ENCODE assay signal across 23 cellular contexts in the genomic region with DNA sequence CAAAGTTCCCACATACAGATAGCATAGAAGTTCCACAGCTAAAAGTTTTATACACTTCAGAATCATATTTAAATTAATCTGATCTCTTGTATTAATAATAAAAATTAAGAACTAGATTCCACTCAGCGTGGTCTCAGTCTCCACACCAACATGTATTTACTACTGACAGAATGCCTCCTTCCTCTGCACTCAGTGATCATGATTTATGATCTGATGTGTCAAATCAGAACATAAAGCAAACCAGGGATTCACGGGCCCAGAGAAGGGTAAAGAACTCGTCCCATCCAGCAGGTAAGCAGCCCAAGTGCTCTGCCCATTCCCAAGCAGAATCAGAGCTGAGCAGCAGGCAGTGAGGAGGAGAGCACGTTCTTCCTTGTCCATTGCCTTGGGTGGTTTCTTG. TPM values are rescaled to one million over a fixed set of nuclear protein-coding genes. Genes with fewer than 3 reads are reported as not detected.
DNase-seq lines count a peak whose midpoint lies in the region; ATAC-seq, FAIRE-seq and TF ChIP-seq lines count a peak whose summit lies in the region.
"Had no signal": no experiment of that assay in that cellular context is flagged by ENCODE, and none has a peak within 500 bp of the region (broad histone marks: within the 10 kb centered on the region; RNA-seq: fewer than 3 reads in every experiment).

No MANE protein-coding gene starts in this region.

- peaks cover 7% of the 10 kb centered on the region for H3K4me1 Mint-ChIP-seq in GM23338
- H3K4me1 Mint-ChIP-seq: B cell had no signal

- no peaks in the 10 kb centered on the region for H4K20me1 ChIP-seq in GM23338 (replicated peaks; ENCODE audit: insufficient read depth)
- H4K20me1 ChIP-seq: BLaER1 treated with 17β-estradiol and CSF1 and Interleukin-3, amounts not matched to agents 10 nM and 100 nM had no signal

- no peak overlapping the region for H3K27ac Mint-ChIP-seq in GM23338
- H3K27ac Mint-ChIP-seq: B cell; CD4-positive, alpha-beta T cell; CD8-positive, alpha-beta T cell had no signal

- intact Hi-C loops in thyroid gland (cut with DNase I): no loop called here
- intact Hi-C loops in adrenal gland (cut with DNase I): no loop called here

- H2AFZ ChIP-seq in GM23338: peak overlapping the region; percentile 38

- H3K27ac ChIP-seq in GM23338 (ENCODE audit: low read depth) (no peak overlapping the region), thyroid gland (no peak overlapping the region), adrenal gland (no peak overlapping the region)
- H3K27ac ChIP-seq: 22Rv1; A549; BLaER1 treated with 17β-estradiol and CSF1 and Interleukin-3, amounts not matched to agents 10 nM and 100 nM; C4-2B had no signal

- H3K27me3 Mint-ChIP-seq in GM23338 (ENCODE audit: insufficient read depth, low read depth, poor library complexity): peaks cover 2% of the 10 kb centered on the region

- no peaks in the 10 kb centered on the region for H3K36me3 Mint-ChIP-seq in GM23338 (ENCODE audit: low read depth)
- H3K36me3 Mint-ChIP-seq: CD8-positive, alpha-beta T cell had no signal

- TF ChIP-seq POLR2A in thyroid gland (IDR thresholded peaks at IDR 0.05) (no peak), adrenal gland (IDR thresholded peaks at IDR 0.05) (no peak)

- H3K4me2 ChIP-seq in GM23338: no peak overlapping the region
- H3K4me2 ChIP-seq: A549; BLaER1 treated with 17β-estradiol and CSF1 and Interleukin-3, amounts not matched to agents 10 nM and 100 nM had no signal

- no peak overlapping the region for H3K4me3 Mint-ChIP-seq in GM23338
- H3K4me3 Mint-ChIP-seq: B cell; CD4-positive, alpha-beta T cell; CD8-positive, alpha-beta T cell had no signal

- H3K27me3 ChIP-seq in GM23338 (ENCODE audit: insufficient read depth) (no peaks in the 10 kb centered on the region), bronchial epithelial cell (ENCODE audit: control insufficient read depth, insufficient read depth, low read length) (no peaks in the 10 kb centered on the region), thyroid gland (no peaks in the 10 kb centered on the region), adrenal gland (no peaks in the 10 kb centered on the region)
- H3K27me3 ChIP-seq: BLaER1 treated with 17β-estradiol and CSF1 and Interleukin-3, amounts not matched to agents 10 nM and 100 nM had no signal

- no peaks in the 10 kb centered on the region for H3K36me3 ChIP-seq in GM23338 (ENCODE audit: insufficient read depth)
- no peaks in the 10 kb centered on the region for H3K36me3 ChIP-seq in bronchial epithelial cell (ENCODE audit: control insufficient read depth, insufficient read depth, low read length)
- H3K36me3 ChIP-seq in thyroid gland: no peaks in the 10 kb centered on the region
- no peaks in the 10 kb centered on the region for H3K36me3 ChIP-seq in adrenal gland (replicated peaks in 1 of 2)
- H3K36me3 ChIP-seq: BLaER1 treated with 17β-estradiol and CSF1 and Interleukin-3, amounts not matched to agents 10 nM and 100 nM had no signal

- WGBS in thyroid gland, 2 donors: 42 to 46% methylated on average over 4 of the region's 4 CpGs
- 59 to 84% (median 71%) methylated on average over 4 of the region's 4 CpGs for WGBS in adrenal gland, 4 donors

- CTCF ChIA-PET in HEK293T (lab: Yijun Ruan, JAX): interaction anchor here (0.7 kb wide), 1 partner anchor 928 kb away, joined by 3 read pairs; no protein-coding TSS in a partner anchor

- H3F3A ChIP-seq in GM23338 (replicated peaks; ENCODE audit: low read depth): no peaks in the 10 kb centered on the region

- ATAC-seq in GM23338 (no peak), GM19351 (IDR thresholded peaks at IDR 0.05; ENCODE audit: unreplicated experiment) (no peak)
- ATAC-seq: A549; CD8-positive, alpha-beta T cell had no signal

- no peaks in the 10 kb centered on the region for H3K79me2 ChIP-seq in GM23338 (replicated peaks; ENCODE audit: insufficient read depth)

- H3K9me3 ChIP-seq in thyroid gland (no peaks in the 10 kb centered on the region), adrenal gland (replicated peaks in 1 of 3) (no peaks in the 10 kb centered on the region)
- H3K9me3 ChIP-seq: A549; BLaER1 treated with 17β-estradiol and CSF1 and Interleukin-3, amounts not matched to agents 10 nM and 100 nM; Caco-2 had no signal

- TF ChIP-seq CTCF in GM23338 (conservative IDR thresholded peaks at IDR 0.05; ENCODE audit: low read depth in 2 of 2) (no peak), bronchial epithelial cell (IDR thresholded peaks at IDR 0.05; ENCODE audit: insufficient read depth, low read length, severe bottlenecking) (no peak), thyroid gland (IDR thresholded peaks at IDR 0.05) (no peak), adrenal gland (IDR thresholded peaks at IDR 0.05) (no peak)

- POLR2A ChIA-PET in HEK293T (lab: Yijun Ruan, JAX): no interaction called here

- H3K4me3 ChIP-seq in GM23338: no peak overlapping the region
- H3K4me3 ChIP-seq in bronchial epithelial cell (ENCODE audit: low read depth, low read length): no peak overlapping the region
- no peak overlapping the region for H3K4me3 ChIP-seq in thyroid gland (replicated peaks in 1 of 3)
- H3K4me3 ChIP-seq in adrenal gland: no peak overlapping the region
- H3K4me3 ChIP-seq: A549; BLaER1 treated with 17β-estradiol and CSF1 and Interleukin-3, amounts not matched to agents 10 nM and 100 nM had no signal

- H3K4me1 ChIP-seq in GM23338 (ENCODE audit: insufficient read depth) (no peaks in the 10 kb centered on the region), thyroid gland (peaks cover 11 to 32% of the 10 kb centered on the region in 2 donors), adrenal gland (replicated peaks in 1 of 2) (peaks cover 3% of the 10 kb centered on the region in 2 donors)
- H3K4me1 ChIP-seq: A549; BLaER1 treated with 17β-estradiol and CSF1 and Interleukin-3, amounts not matched to agents 10 nM and 100 nM; Caco-2 had no signal

- no peaks in the 10 kb centered on the region for H3K9me3 Mint-ChIP-seq in GM23338
- H3K9me3 Mint-ChIP-seq: CD4-positive, alpha-beta T cell; CD8-positive, alpha-beta T cell had no signal

- DNase-seq in GM23338 (ENCODE audit: low spot score): no peak
- DNase-seq in HEK293T (ENCODE audit: extremely low spot score): no peak
- DNase-seq in bronchial epithelial cell (ENCODE audit: low read depth): no peak
- peak; percentile 28 to 39 for DNase-seq in thyroid gland
- no peak for DNase-seq in inferior parietal cortex (ENCODE audit: extremely low spot score)
- no peak for DNase-seq in adrenal gland
- DNase-seq: AML-193; Caco-2; CD4-positive, alpha-beta T cell; CD8-positive, alpha-beta T cell; DMS 273 treated with DMSO at 0.1 percent for 48 hours; DMS153; DMS79 treated with DMSO at 0.1 percent for 48 hours; GF-D8 had no signal

- no peaks in the 10 kb centered on the region for H3K9me2 ChIP-seq in GM23338 (ENCODE audit: insufficient read depth)

- FAIRE-seq in bronchial epithelial cell (lab: Jason Lieb, UNC): peak; percentile 55
- FAIRE-seq: A549, G401.6, GM12891, GM19239 had no signal

TF ChIP-seq in GM23338, 12 proteins besides CTCF, POLR2A, EP300 and RAD21:
- TF ChIP-seq CREB1 (CRISPR knock-in tag; IDR thresholded peaks at IDR 0.05; ENCODE audit: low read depth): no peak
- no peak for TF ChIP-seq POLR2AphosphoS5 (IDR thresholded peaks at IDR 0.05; ENCODE audit: low read depth)
- TF ChIP-seq ZNF331 (CRISPR knock-in tag; IDR thresholded peaks at IDR 0.05; ENCODE audit: low read depth): no peak

TF ChIP-seq in HEK293T, 16 proteins besides CTCF, POLR2A, EP300 and RAD21:
- no peak for TF ChIP-seq FOXK2 (IDR thresholded peaks at IDR 0.05)
- no peak for TF ChIP-seq ARNT (IDR thresholded peaks at IDR 0.05)
- no peak for TF ChIP-seq TARDBP (IDR thresholded peaks at IDR 0.05)
- no peak for TF ChIP-seq SUZ12 (IDR thresholded peaks at IDR 0.05)
- TF ChIP-seq FOXA1 (IDR thresholded peaks at IDR 0.05): no peak
- TF ChIP-seq, protein P1, sequence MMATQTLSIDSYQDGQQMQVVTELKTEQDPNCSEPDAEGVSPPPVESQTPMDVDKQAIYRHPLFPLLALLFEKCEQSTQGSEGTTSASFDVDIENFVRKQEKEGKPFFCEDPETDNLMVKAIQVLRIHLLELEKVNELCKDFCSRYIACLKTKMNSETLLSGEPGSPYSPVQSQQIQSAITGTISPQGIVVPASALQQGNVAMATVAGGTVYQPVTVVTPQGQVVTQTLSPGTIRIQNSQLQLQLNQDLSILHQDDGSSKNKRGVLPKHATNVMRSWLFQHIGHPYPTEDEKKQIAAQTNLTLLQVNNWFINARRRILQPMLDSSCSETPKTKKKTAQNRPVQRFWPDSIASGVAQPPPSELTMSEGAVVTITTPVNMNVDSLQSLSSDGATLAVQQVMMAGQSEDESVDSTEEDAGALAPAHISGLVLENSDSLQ (IDR thresholded peaks at IDR 0.05): peak; percentile 56

RNA-seq across cellular contexts. Expression of gene ATRN, which starts 14.2 kb away (rescaled TPM):
- total RNA-seq in GM23338 (2014; rRNA removed; shearing (Covaris generic)): 14.7 and 18.3 TPM in 2 replicates
- polyA plus RNA-seq in GM23338 (2016; fragmentation: Nextera tagmentation; extraction: Ambion mirVana): 2.0 and 2.2 TPM in 2 replicates
- 50.0 and 55.0 TPM in 2 replicates for total RNA-seq in bronchial epithelial cell
- 10 to 100 TPM; 43.0 to 81.8 (median 61.4) TPM for total RNA-seq in thyroid gland
- total RNA-seq in adrenal gland: 10 to 100 TPM; 42.5 to 74.8 (median 56.2) TPM
- polyA plus RNA-seq in adrenal gland: 10 to 100 TPM in 1 of 3 donors, 1 to 10 TPM in 2; 6.2 to 81.1 (median 6.4) TPM

RNA-seq across cellular contexts. Expression of gene DNAAF9, which starts 49.2 kb away (rescaled TPM):
- 4.8 and 5.0 TPM in 2 replicates for total RNA-seq in GM23338 (2014; rRNA removed; shearing (Covaris generic))
- polyA plus RNA-seq in GM23338 (2016; fragmentation: Nextera tagmentation; extraction: Ambion mirVana): 2.2 and 2.4 TPM in 2 replicates
- 5.5 and 6.7 TPM in 2 replicates for total RNA-seq in bronchial epithelial cell
- 10 to 100 TPM; 18.0 to 29.8 (median 22.5) TPM for total RNA-seq in thyroid gland
- total RNA-seq in adrenal gland: 10 to 100 TPM; 14.2 to 26.1 (median 19.8) TPM
- polyA plus RNA-seq in adrenal gland: 10 to 100 TPM in 1 of 3 donors, 1 to 10 TPM in 2; 6.9 to 10.9 (median 7.7) TPM
- total RNA-seq: Caco-2 had no signal

Comparison
In these comparisons a context has a peak if more than half of its experiments do, and no peak if none do; other contexts are left out.
1. DNase-seq: peak in thyroid gland (2 of 2); none in GM23338 (single experiment), HEK293T (single experiment), bronchial epithelial cell (single experiment), inferior parietal cortex (single experiment) and adrenal gland (0 of 7).